In genomic region chr12:53652366-53652765, GRCh38 we compare ENCODE assay signal across 25 cellular contexts. TPM values are rescaled to one million over a fixed set of nuclear protein-coding genes. Genes with fewer than 3 reads are reported as not detected.
DNase-seq lines count a peak whose midpoint lies in the region; ATAC-seq and TF ChIP-seq lines count a peak whose summit lies in the region.
"Had no signal": no experiment of that assay in that cellular context is flagged by ENCODE, and none has a peak within 500 bp of the region (broad histone marks: within the 10 kb centered on the region; RNA-seq: fewer than 3 reads in every experiment).

No MANE protein-coding gene starts in this region.

- H3K9me3 ChIP-seq in IMR-90 (ENCODE audit: control insufficient read depth, insufficient read depth, low read length) = no peaks in the 10 kb centered on the region
- no peaks in the 10 kb centered on the region for H3K9me3 ChIP-seq in mesenchymal stem cell (ENCODE audit: control insufficient read depth, low read length)
- no peaks in the 10 kb centered on the region for H3K9me3 ChIP-seq in colonic mucosa
- H3K9me3 ChIP-seq in prostate gland = no peaks in the 10 kb centered on the region
- H3K9me3 ChIP-seq: A549, BLaER1, gastroesophageal sphincter, transverse colon had no signal

- H3K4ac ChIP-seq in IMR-90 (ENCODE audit: low read depth, low read length) (no peak overlapping the region), mesenchymal stem cell (ENCODE audit: low read depth in 1 of 2, low read length in 2 of 2) (no peak overlapping the region)

- CTCF ChIA-PET in IMR-90 (lab: Yijun Ruan, JAX) = interaction anchor here (0.7 kb wide), 1 partner anchor 10 kb away, joined by 3 read pairs; no protein-coding TSS in a partner anchor

- H3K23ac ChIP-seq in IMR-90 (ENCODE audit: low read depth, low read length) (no peak overlapping the region), mesenchymal stem cell (ENCODE audit: low read length in 2 of 2) (no peak overlapping the region)

- H2BK5ac ChIP-seq in IMR-90 (ENCODE audit: low read depth, low read length, poor library complexity, severe bottlenecking) (no peak overlapping the region), mesenchymal stem cell (ENCODE audit: low read depth, low read length, poor library complexity, severe bottlenecking) (no peak overlapping the region)

- no peak overlapping the region for H4K5ac ChIP-seq in IMR-90 (ENCODE audit: low read depth, low read length)

- no peak overlapping the region for H2AK9ac ChIP-seq in IMR-90 (replicated peaks; ENCODE audit: low read depth, low read length, poor library complexity)

- H3K14ac ChIP-seq in IMR-90 (replicated peaks; ENCODE audit: low read depth, low read length) (no peak overlapping the region), mesenchymal stem cell (ENCODE audit: low read length in 2 of 2) (no peak overlapping the region)

- H2AK5ac ChIP-seq in IMR-90 (ENCODE audit: low read depth, low read length) = no peak overlapping the region
- no peak overlapping the region for H2AK5ac ChIP-seq in mesenchymal stem cell (ENCODE audit: low read length, severe bottlenecking)

- H3K27me3 ChIP-seq in IMR-90 (ENCODE audit: control insufficient read depth, insufficient read depth, low read length) = no peaks in the 10 kb centered on the region; the same call in 1 of the 2 replicates
- H3K27me3 ChIP-seq in brain microvascular endothelial cell (replicated peaks) = no peaks in the 10 kb centered on the region
- H3K27me3 ChIP-seq in mesenchymal stem cell (ENCODE audit: control insufficient read depth in 1 of 2, insufficient read depth in 1 of 2, low read length in 2 of 2) = no peaks in the 10 kb centered on the region
- no peaks in the 10 kb centered on the region for H3K27me3 ChIP-seq in colonic mucosa
- H3K27me3 ChIP-seq in prostate gland (replicated peaks; ENCODE audit: insufficient read depth) = no peaks in the 10 kb centered on the region
- H3K27me3 ChIP-seq: BLaER1, gastroesophageal sphincter, transverse colon had no signal

- H4K8ac ChIP-seq in IMR-90 (ENCODE audit: low read depth in 2 of 2, low read length in 2 of 2) (no peak overlapping the region), mesenchymal stem cell (ENCODE audit: low read length) (no peak overlapping the region)

- intact Hi-C loops in IMR-90 (cut with micrococcal nuclease) = no loop called here
- intact Hi-C loops in colonic mucosa (cut with DNase I) = no loop called here
- intact Hi-C loops in prostate gland (cut with DNase I) = no loop called here

- BruUV-seq in IMR-90 (replicated peaks; lab: Mats Ljungman, UMichigan) = no TSS peak

- H3K36me3 ChIP-seq in IMR-90 (ENCODE audit: control insufficient read depth, insufficient read depth, low read length) (no peaks in the 10 kb centered on the region), brain microvascular endothelial cell (replicated peaks) (no peaks in the 10 kb centered on the region), mesenchymal stem cell (ENCODE audit: control insufficient read depth in 1 of 2, insufficient read depth in 2 of 2, low read depth in 1 of 2, low read length in 2 of 2) (no peaks in the 10 kb centered on the region), colonic mucosa (no peaks in the 10 kb centered on the region), prostate gland (no peaks in the 10 kb centered on the region)
- H3K36me3 ChIP-seq: BLaER1, gastroesophageal sphincter, transverse colon had no signal

- H3K79me1 ChIP-seq in IMR-90 (ENCODE audit: low read depth in 1 of 2, low read length in 2 of 2) (no peaks in the 10 kb centered on the region), mesenchymal stem cell (replicated peaks; ENCODE audit: low read length, poor library complexity, severe bottlenecking) (peaks cover 2% of the 10 kb centered on the region)

- H3K4me3 ChIP-seq in AG09309 (ENCODE audit: control insufficient read depth, low read depth, low read length) = no peak overlapping the region
- H3K4me3 ChIP-seq in IMR-90 (ENCODE audit: insufficient read depth, low read depth, low read length) = no peak overlapping the region
- no peak overlapping the region for H3K4me3 ChIP-seq in brain microvascular endothelial cell (ENCODE audit: low read depth, low read length)
- no peak overlapping the region for H3K4me3 ChIP-seq in mesenchymal stem cell (ENCODE audit: insufficient read depth in 1 of 2, low read depth in 1 of 2, low read length in 2 of 2)
- H3K4me3 ChIP-seq in colonic mucosa = no peak overlapping the region
- H3K4me3 ChIP-seq in prostate gland = no peak overlapping the region
- H3K4me3 ChIP-seq: A549, BLaER1, gastroesophageal sphincter, transverse colon had no signal

- no peak overlapping the region for H3K9ac ChIP-seq in IMR-90 (ENCODE audit: low read depth, low read length)
- H3K9ac ChIP-seq in mesenchymal stem cell (ENCODE audit: low read length) = no peak overlapping the region
- no peak overlapping the region for H3K9ac ChIP-seq in colonic mucosa (ENCODE audit: low read depth in 2 of 2, low read length in 2 of 2)
- H3K9ac ChIP-seq: BLaER1 had no signal

- H3K27ac ChIP-seq in IMR-90 (ENCODE audit: insufficient read depth, low read length) = no peak overlapping the region
- peak overlapping the region; percentile 17 for H3K27ac ChIP-seq in brain microvascular endothelial cell
- peak overlapping the region; percentile 79 for H3K27ac ChIP-seq in mesenchymal stem cell (ENCODE audit: low read length, poor library complexity, severe bottlenecking)
- no peak overlapping the region for H3K27ac ChIP-seq in colonic mucosa
- no peak overlapping the region for H3K27ac ChIP-seq in prostate gland
- H3K27ac ChIP-seq: A549, BLaER1, gastroesophageal sphincter, transverse colon, VCaP had no signal

- H3K4me2 ChIP-seq in IMR-90 (ENCODE audit: low read depth, low read length) (no peak overlapping the region), mesenchymal stem cell (ENCODE audit: low read length, poor library complexity, severe bottlenecking) (no peak overlapping the region)
- H3K4me2 ChIP-seq: A549, BLaER1 had no signal

- H3K56ac ChIP-seq in IMR-90 (ENCODE audit: extremely low read depth, insufficient read depth, low read length) = no peak overlapping the region

- no peak overlapping the region for H2BK15ac ChIP-seq in IMR-90 (ENCODE audit: low read depth, low read length)
- H2BK15ac ChIP-seq in mesenchymal stem cell (ENCODE audit: low read depth, poor library complexity, severe bottlenecking) = no peak overlapping the region

- POLR2A ChIA-PET in IMR-90 (lab: Charles Lee; ENCODE audit: unreplicated experiment) = no interaction called here

- H2BK12ac ChIP-seq in mesenchymal stem cell (ENCODE audit: low read length in 2 of 2) = no peak overlapping the region

- no peak for TF ChIP-seq POLR2A in IMR-90 (IDR thresholded peaks at IDR 0.05; ENCODE audit: low read depth, low read length)
- TF ChIP-seq POLR2A in prostate gland (IDR thresholded peaks at IDR 0.05) = no peak

- in situ Hi-C loops in IMR-90 (cut with MboI; ENCODE audit: low sequenced_read_pairs) (no loop called here), brain microvascular endothelial cell (cut with HindIII; ENCODE audit: low pct_ligation_motif_present, low sequenced_read_pairs) (no loop called here)

- no peak overlapping the region for H3K18ac ChIP-seq in IMR-90 (ENCODE audit: low read depth, low read length)
- no peak overlapping the region for H3K18ac ChIP-seq in mesenchymal stem cell (ENCODE audit: low read depth in 1 of 2, low read length in 2 of 2)

- dilution Hi-C loops in IMR-90 (cut with HindIII; ENCODE audit: low sequenced_read_pairs, unreplicated experiment) = no loop called here

- no peak for TF ChIP-seq RAD21 in IMR-90 (IDR thresholded peaks at IDR 0.05; ENCODE audit: low read length)

- no peaks in the 10 kb centered on the region for H4K20me1 ChIP-seq in IMR-90 (ENCODE audit: insufficient read depth, low read length)
- H4K20me1 ChIP-seq: BLaER1 had no signal

- H2BK120ac ChIP-seq in IMR-90 (ENCODE audit: low read depth, low read length) (no peak overlapping the region), mesenchymal stem cell (ENCODE audit: low read depth, low read length) (no peak overlapping the region)

- TF ChIP-seq CTCF in AG09309 (IDR thresholded peaks at IDR 0.05; ENCODE audit: control insufficient read depth, insufficient read depth, low read depth, low read length, missing control alignments) = no peak
- no peak for TF ChIP-seq CTCF in IMR-90 (conservative IDR thresholded peaks at IDR 0.05; ENCODE audit: low read depth, low read length)
- TF ChIP-seq CTCF in brain microvascular endothelial cell (IDR thresholded peaks at IDR 0.05; ENCODE audit: low read depth, low read length, missing control alignments) = no peak
- TF ChIP-seq CTCF in colonic mucosa (IDR thresholded peaks at IDR 0.05) = no peak
- no peak for TF ChIP-seq CTCF in prostate gland (IDR thresholded peaks at IDR 0.05)

- no CpG with 5 or more reads among the region's 1 CpG for WGBS in IMR-90 (ENCODE audit: extremely low coverage in 2 of 2, insufficient read length in 1 of 2), 2 experiments
- WGBS in mesenchymal stem cell = 86% methylated on average over 1 of the region's 1 CpG
- whole genome bisulfite sequencing in prostate gland = 84% methylated on average over 1 of the region's 1 CpG

- peak; percentile 51 for DNase-seq in AG09309 (ENCODE audit: low read depth)
- DNase-seq in IMR-90 = peak; percentile 52
- peak; percentile 71 for DNase-seq in brain microvascular endothelial cell
- DNase-seq in mesenchymal stem cell = peak; percentile 30
- DNase-seq in colonic mucosa = no peak
- no peak for DNase-seq in activated naive CD4-positive, alpha-beta T cell (lab: John Stamatoyannopoulos, UW)
- no peak for DNase-seq in prostate gland (ENCODE audit: low spot score)
- DNase-seq: activated CD4-positive, alpha-beta T cell treated with anti-CD3 and anti-CD28 coated beads for 4 hours; activated gamma-delta T cell treated with Interleukin-2 at 50 U/mL for 16 hours; activated naive CD8-positive, alpha-beta T cell treated with anti-CD3 and anti-CD28 coated beads, Interleukin-2, amount 50 U/mL, for 24 hours; COR-L47; DMS53; endodermal cell; NCI-H1048; NCI-H1694; NCI-H510A; stimulated activated CD4-positive, alpha-beta T cell treated with anti-CD3 and anti-CD28 coated beads, Interleukin-2, amount 100 ng/mL, for 48 hours; transverse colon had no signal

- H2AFZ ChIP-seq in IMR-90 (replicated peaks; ENCODE audit: low read length, poor library complexity) = no peak overlapping the region
- no peak overlapping the region for H2AFZ ChIP-seq in mesenchymal stem cell (ENCODE audit: low read depth, low read length)

- H4K91ac ChIP-seq in IMR-90 (ENCODE audit: insufficient read depth, low read depth, low read length) (no peak overlapping the region), mesenchymal stem cell (ENCODE audit: low read length) (no peak overlapping the region)

- H3K9me1 ChIP-seq in IMR-90 (ENCODE audit: insufficient read depth, low read length) = no peaks in the 10 kb centered on the region

- H3K4me1 ChIP-seq in IMR-90 (ENCODE audit: control insufficient read depth, insufficient read depth, low read length) (peaks cover 1% of the 10 kb centered on the region; the same call in 1 of the 2 replicates), mesenchymal stem cell (ENCODE audit: control insufficient read depth, insufficient read depth, low read depth, low read length) (peaks cover 9% of the 10 kb centered on the region), colonic mucosa (no peaks in the 10 kb centered on the region), prostate gland (replicated peaks) (no peaks in the 10 kb centered on the region)
- H3K4me1 ChIP-seq: BLaER1, gastroesophageal sphincter, transverse colon had no signal

- no peak overlapping the region for H2BK20ac ChIP-seq in IMR-90 (ENCODE audit: low read depth, low read length)

- peak; percentile 54; the same call in 1 of the 2 replicates for ATAC-seq in IMR-90 (ENCODE audit: low read depth)
- ATAC-seq in GM21723 (IDR thresholded peaks at IDR 0.05; ENCODE audit: unreplicated experiment) = no peak
- ATAC-seq: A549; activated naive CD8-positive, alpha-beta T cell treated with anti-CD3 and anti-CD28 coated beads, Interleukin-2, amount 50 U/mL, for 24 hours; esophagus mucosa; gastroesophageal sphincter; natural killer cell treated with Interleukin-12 subunit alpha and Interleukin-12 subunit beta and Interleukin-15 and Interleukin-18, amount 100 ng/mL, for 72 hours had no signal

RNA-seq across cellular contexts. Expression of gene ATP5MC2, which starts 23.5 kb away (rescaled TPM):
- total RNA-seq in IMR-90 (2012; rRNA removed) (138 and 361 TPM in 2 replicates), colonic mucosa (100 to 1,000 TPM; 346 to 392 TPM), prostate gland (100 to 1,000 TPM; 419 to 728 TPM)
- 309 and 344 TPM in 2 replicates for polyA plus RNA-seq in IMR-90 (2012; rRNA removed)
- 479 and 973 TPM in 2 replicates for polyA plus RNA-seq in IMR-90 (2012; cell fraction: cytosol; rRNA removed)
- polyA plus RNA-seq in IMR-90 (2012; cell fraction: nucleus; rRNA removed; ENCODE audit: low replicate concordance) = 159 and 236 TPM in 2 replicates
- 474 TPM for polyA plus RNA-seq in mesenchymal stem cell (2013, experiment 1 of 2)
- 484 TPM for polyA plus RNA-seq in mesenchymal stem cell (2013, experiment 2 of 2)

RNA-seq across cellular contexts. Expression of gene ATF7, which starts 26.2 kb away (rescaled TPM):
- total RNA-seq in IMR-90 (2012; rRNA removed) (7.0 and 9.4 TPM in 2 replicates), colonic mucosa (10 to 100 TPM; 31.1 to 38.5 TPM), prostate gland (10 to 100 TPM; 37.9 to 46.7 TPM)
- polyA plus RNA-seq in IMR-90 (2012; rRNA removed) = 15.2 and 16.3 TPM in 2 replicates
- polyA plus RNA-seq in IMR-90 (2012; cell fraction: cytosol; rRNA removed) = 6.5 and 9.7 TPM in 2 replicates
- 35.8 and 38.5 TPM in 2 replicates for polyA plus RNA-seq in IMR-90 (2012; cell fraction: nucleus; rRNA removed; ENCODE audit: low replicate concordance)
- polyA plus RNA-seq in mesenchymal stem cell (2013, experiment 1 of 2) = 24.9 TPM
- 24.6 TPM for polyA plus RNA-seq in mesenchymal stem cell (2013, experiment 2 of 2)

Comparison
In these comparisons a context has a peak if more than half of its experiments do, and no peak if none do; other contexts are left out.
1. DNase-seq: peak in AG09309 (single experiment), IMR-90 (single experiment), brain microvascular endothelial cell (single experiment) and mesenchymal stem cell (single experiment); none in colonic mucosa (single experiment), activated naive CD4-positive, alpha-beta T cell (0 of 4) and prostate gland (single experiment).
2. H3K27ac ChIP-seq: peak in brain microvascular endothelial cell (single experiment) and mesenchymal stem cell (single experiment); none in IMR-90 (single experiment), colonic mucosa (single experiment) and prostate gland (0 of 2).